ENCODE assay signal across 7 cellular contexts in the genomic region with DNA sequence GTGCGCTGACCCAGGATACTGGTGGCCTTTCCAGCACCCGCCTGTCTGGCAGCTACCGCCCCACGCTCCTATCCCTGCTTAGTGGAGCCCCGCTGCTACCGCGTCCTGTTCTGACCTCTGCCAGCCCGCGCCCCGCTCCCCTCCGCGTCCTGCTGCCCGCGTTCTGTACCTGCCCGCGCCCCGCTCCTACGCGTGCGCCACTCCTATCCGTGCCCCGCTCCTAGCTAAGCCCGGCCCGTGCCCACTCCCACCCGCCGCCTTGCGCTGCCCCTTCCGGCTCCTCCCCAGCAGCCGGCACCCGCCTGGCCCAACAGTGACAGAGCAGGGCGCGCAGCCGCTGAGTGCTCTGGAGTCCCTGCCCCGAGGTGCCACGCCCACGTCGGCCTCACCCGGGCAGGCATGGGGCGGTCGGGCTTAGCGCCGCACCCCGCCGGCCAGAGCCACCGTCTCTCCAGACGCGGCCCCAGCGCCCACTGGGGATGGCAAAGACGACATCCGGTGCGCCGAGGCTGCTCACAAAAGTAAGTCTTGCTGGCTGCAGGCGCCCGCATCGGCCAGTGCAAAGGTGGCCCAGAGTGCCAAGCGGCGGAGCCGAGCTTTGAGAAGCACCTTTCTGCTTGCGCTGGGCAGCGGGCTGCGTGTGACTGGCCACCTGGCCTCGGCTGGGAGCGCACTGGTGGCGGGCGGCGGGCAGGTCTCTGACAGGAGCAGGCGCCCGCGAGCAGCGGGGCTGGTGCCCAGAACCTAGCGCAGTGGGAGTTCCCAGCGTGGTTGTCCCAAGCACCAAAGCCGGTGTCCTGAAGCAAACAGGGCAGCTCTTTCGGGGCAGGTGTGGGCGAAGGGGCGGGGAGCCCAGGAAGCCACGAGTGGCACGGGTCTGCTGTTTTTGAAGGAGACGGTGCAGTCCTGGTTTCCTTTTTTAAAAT. TPM values are rescaled to one million over a fixed set of nuclear protein-coding genes. Genes with fewer than 3 reads are reported as not detected.
DNase-seq lines count a peak whose midpoint lies in the region; ATAC-seq and TF ChIP-seq lines count a peak whose summit lies in the region.
"Not testable (repeated sequence)": the region's sequence is repeated elsewhere in the genome, so short reads cannot be mapped to it uniquely, and the experiment has no call there.

No MANE protein-coding gene starts in this region.

- H3K27me3 ChIP-seq in psoas muscle (ENCODE audit: insufficient read depth in 3 of 3, low read length in 2 of 3) = not testable (repeated sequence)

- H3K27ac Mint-ChIP-seq in T-helper 1 cell treated with Interleukin-12 subunit alpha and Interleukin-12 subunit beta and Interleukin-4 antibody, amounts not matched to agents 30 μg/mL and 1 μg/mL, for 36 hours; activated naive CD8-positive, alpha-beta T cell: not testable (repeated sequence)

- intact Hi-C loops in left colon (cut with DNase I, micrococcal nuclease); psoas muscle (cut with DNase I): not testable (repeated sequence)

- DNase-seq in ELR (ENCODE audit: low read depth) = peak; percentile 9
- peak; percentile 16 for DNase-seq in NCI-H1092 treated with DMSO at 0.1 percent for 48 hours (lab: John Stamatoyannopoulos, UW)
- DNase-seq in left colon = peak; percentile 52 to 61
- peak in 1 of 2 donors; percentile 54 for DNase-seq in psoas muscle

- H3K4me1 ChIP-seq in psoas muscle = not testable (repeated sequence)

- TF ChIP-seq CTCF in psoas muscle (IDR thresholded peaks at IDR 0.05) = not testable (repeated sequence)

- WGBS in psoas muscle, 3 donors = 2 to 7% (median 7%) methylated on average over 14 to 66 of the region's 79 CpGs

- not testable (repeated sequence) for H3K9me3 Mint-ChIP-seq in T-helper 1 cell treated with Interleukin-12 subunit alpha and Interleukin-12 subunit beta and Interleukin-4 antibody, amounts not matched to agents 30 μg/mL and 1 μg/mL, for 36 hours; activated naive CD8-positive, alpha-beta T cell (ENCODE audit: low read depth)

- not testable (repeated sequence) for H3K36me3 Mint-ChIP-seq in T-helper 1 cell treated with Interleukin-12 subunit alpha and Interleukin-12 subunit beta and Interleukin-4 antibody, amounts not matched to agents 30 μg/mL and 1 μg/mL, for 36 hours (ENCODE audit: low read depth); activated naive CD8-positive, alpha-beta T cell

- H3K9me3 ChIP-seq in psoas muscle = not testable (repeated sequence)

- ATAC-seq in esophagus mucosa (peak; percentile 91), left colon (peak; percentile 94), psoas muscle (peak; percentile 63 to 90 (median 72))

- H3K4me3 Mint-ChIP-seq in T-helper 1 cell treated with Interleukin-12 subunit alpha and Interleukin-12 subunit beta and Interleukin-4 antibody, amounts not matched to agents 30 μg/mL and 1 μg/mL, for 36 hours = peak overlapping the region; percentile 44
- H3K4me3 Mint-ChIP-seq in activated naive CD8-positive, alpha-beta T cell = peak overlapping the region; percentile 80

- H3K27me3 Mint-ChIP-seq in T-helper 1 cell treated with Interleukin-12 subunit alpha and Interleukin-12 subunit beta and Interleukin-4 antibody, amounts not matched to agents 30 μg/mL and 1 μg/mL, for 36 hours (ENCODE audit: low read depth) = peaks cover 10% of the 10 kb centered on the region
- not testable (repeated sequence) for H3K27me3 Mint-ChIP-seq in activated naive CD8-positive, alpha-beta T cell

- not testable (repeated sequence) for H3K27ac ChIP-seq in psoas muscle

- not testable (repeated sequence) for H3K4me1 Mint-ChIP-seq in T-helper 1 cell treated with Interleukin-12 subunit alpha and Interleukin-12 subunit beta and Interleukin-4 antibody, amounts not matched to agents 30 μg/mL and 1 μg/mL, for 36 hours (ENCODE audit: low read depth)
- H3K4me1 Mint-ChIP-seq in activated naive CD8-positive, alpha-beta T cell (ENCODE audit: low read depth) = peaks cover 12% of the 10 kb centered on the region

- peak overlapping the region; percentile 54 for H3K4me3 ChIP-seq in psoas muscle

- H3K36me3 ChIP-seq in psoas muscle (ENCODE audit: insufficient read depth in 1 of 2, low read depth in 1 of 2) = not testable (repeated sequence)

RNA-seq across cellular contexts. Expression of a gene that starts 56.5 kb away (rescaled TPM):
- total RNA-seq in esophagus mucosa (not detected), left colon (not detected), psoas muscle (not detected)
- not detected for polyA plus RNA-seq in psoas muscle
